ENCODE assay signal across 3 cellular contexts in genomic region chr3:162612991-162613390, GRCh38.
"Had no signal": no experiment of that assay in that cellular context is flagged by ENCODE, and none has a peak within 500 bp of the region (broad histone marks: within the 10 kb centered on the region; RNA-seq: fewer than 3 reads in every experiment).

No MANE protein-coding gene starts in this region.

- ATAC-seq: GM12878 had no signal

- H3K4me3 ChIP-seq: GM12878 had no signal

- DNase-seq: GDM1, GF-D8 had no signal
